Comparison of ENCODE assay signal across 8 cellular contexts in genomic region chr2:96977631-96978195, GRCh38. TPM values are rescaled to one million over a fixed set of nuclear protein-coding genes. Genes with fewer than 3 reads are reported as not detected.
DNase-seq lines count a peak whose midpoint lies in the region; ATAC-seq, FAIRE-seq and TF ChIP-seq lines count a peak whose summit lies in the region.

No MANE protein-coding gene starts in this region.

- H3K27me3 ChIP-seq in ACC112 (ENCODE audit: insufficient read depth, low read length) (peaks cover 8% of the 10 kb centered on the region; the same call in 1 of the 2 replicates), astrocyte (ENCODE audit: insufficient read depth, low read length) (no peaks in the 10 kb centered on the region)

- peak; percentile 75 for DNase-seq in HK-2 (ENCODE audit: unreplicated experiment)
- peak; percentile 76 for DNase-seq in astrocyte (ENCODE audit: low read depth)
- peak; percentile 86 for DNase-seq in medulla oblongata (ENCODE audit: extremely low spot score)
- DNase-seq in NCI-H345 (lab: John Stamatoyannopoulos, UW): no peak
- DNase-seq in NOMO-1 (lab: John Stamatoyannopoulos, UW; ENCODE audit: unreplicated experiment in 2 of 2): no peak

- H4K20me1 ChIP-seq in astrocyte (ENCODE audit: insufficient read depth, low read length): no peaks in the 10 kb centered on the region

- ATAC-seq in GM21367 (IDR thresholded peaks at IDR 0.05; ENCODE audit: unreplicated experiment) (no peak), HG03432 (IDR thresholded peaks at IDR 0.05; ENCODE audit: unreplicated experiment) (no peak)

- no peaks in the 10 kb centered on the region for H3K9me3 ChIP-seq in astrocyte (ENCODE audit: insufficient read depth, low read depth, low read length)

- H2AFZ ChIP-seq in ACC112 (ENCODE audit: low read length, unreplicated experiment) (peak overlapping the region; percentile 75), astrocyte (ENCODE audit: low read depth, low read length) (peak overlapping the region; percentile 27)

- no peak for FAIRE-seq in astrocyte (lab: Jason Lieb, UNC)

- H3K4me3 Mint-ChIP-seq in astrocyte (ENCODE audit: unreplicated experiment): no peak overlapping the region

- H3K4me3 ChIP-seq in ACC112 (ENCODE audit: low read depth, low read length) (peak overlapping the region; percentile 60), astrocyte (ENCODE audit: insufficient read depth, low read depth, low read length) (peak overlapping the region; percentile 41)

- H3K27ac ChIP-seq in ACC112 (ENCODE audit: low read depth, low read length): no peak overlapping the region
- H3K27ac ChIP-seq in astrocyte (ENCODE audit: low read depth, low read length): no peak overlapping the region

- peaks cover 3% of the 10 kb centered on the region for H3K4me1 Mint-ChIP-seq in astrocyte (ENCODE audit: low read depth, unreplicated experiment)

- H3K27ac Mint-ChIP-seq in astrocyte (ENCODE audit: unreplicated experiment): no peak overlapping the region

- H3K36me3 ChIP-seq in ACC112 (ENCODE audit: insufficient read depth, low read length) (no peaks in the 10 kb centered on the region), astrocyte (ENCODE audit: insufficient read depth, low read length) (no peaks in the 10 kb centered on the region)

- no peak for TF ChIP-seq CTCF in astrocyte (IDR thresholded peaks at IDR 0.05; ENCODE audit: insufficient read depth, low read depth, low read length)

- H3K36me3 Mint-ChIP-seq in astrocyte (ENCODE audit: low read depth, unreplicated experiment): no peaks in the 10 kb centered on the region

- no peaks in the 10 kb centered on the region for H3K9me3 Mint-ChIP-seq in astrocyte (ENCODE audit: unreplicated experiment)

- no peaks in the 10 kb centered on the region for H3K27me3 Mint-ChIP-seq in astrocyte (ENCODE audit: low read depth, unreplicated experiment)

- no peak overlapping the region for H3K9ac ChIP-seq in astrocyte (ENCODE audit: low read length)

- H3K4me2 ChIP-seq in astrocyte (ENCODE audit: low read length): peak overlapping the region; percentile 79

- H3K79me2 ChIP-seq in ACC112 (ENCODE audit: control insufficient read depth, insufficient read depth, low read length, unreplicated experiment) (no peaks in the 10 kb centered on the region), astrocyte (ENCODE audit: insufficient read depth, low read length) (no peaks in the 10 kb centered on the region)

- H3K4me1 ChIP-seq in ACC112 (ENCODE audit: control insufficient read depth, insufficient read depth, low read length, unreplicated experiment): no peaks in the 10 kb centered on the region
- H3K4me1 ChIP-seq in astrocyte (ENCODE audit: insufficient read depth, low read length): no peaks in the 10 kb centered on the region

RNA-seq across cellular contexts. Expression of gene FAM178B, which starts 8.7 kb away (rescaled TPM):
- not detected in 2 replicates for total RNA-seq in astrocyte

Comparison
In these comparisons a context has a peak if more than half of its experiments do, and no peak if none do; other contexts are left out.
1. DNase-seq: peak in HK-2 (single experiment), astrocyte (single experiment) and medulla oblongata (single experiment); none in NCI-H345 (single experiment) and NOMO-1 (0 of 2).